21 cellular contexts compared by ENCODE assay signal in genomic region chr16:56370185-56370584, GRCh38. TPM values are rescaled to one million over a fixed set of nuclear protein-coding genes. Genes with fewer than 3 reads are reported as not detected.
DNase-seq lines count a peak whose midpoint lies in the region; TF ChIP-seq lines count a peak whose summit lies in the region.
"Had no signal": no experiment of that assay in that cellular context is flagged by ENCODE, and none has a peak within 500 bp of the region (broad histone marks: within the 10 kb centered on the region; RNA-seq: fewer than 3 reads in every experiment).

No MANE protein-coding gene starts in this region.

- peaks cover 23% of the 10 kb centered on the region; the same call in 1 of the 2 replicates for H3K36me3 ChIP-seq in GM23248 (ENCODE audit: low read depth)
- H3K36me3 ChIP-seq in sigmoid colon = peaks cover 5 to 52% (median 21%) of the 10 kb centered on the region in 4 donors
- peaks cover 24% of the 10 kb centered on the region for H3K36me3 ChIP-seq in SJCRH30
- H3K36me3 ChIP-seq: ovary had no signal

- peaks cover 16% of the 10 kb centered on the region for H3K4me1 ChIP-seq in GM23248 (ENCODE audit: insufficient read depth)
- peaks cover 0 to 42% (median 22%) of the 10 kb centered on the region in 4 donors for H3K4me1 ChIP-seq in sigmoid colon
- peaks cover 4% of the 10 kb centered on the region; the same call in 1 of the 2 replicates for H3K4me1 ChIP-seq in SJCRH30

- H3K9me2 ChIP-seq in GM23248 (ENCODE audit: insufficient read depth) = no peaks in the 10 kb centered on the region

- no peaks in the 10 kb centered on the region for H3K9me3 ChIP-seq in GM23248 (ENCODE audit: low read depth)
- no peaks in the 10 kb centered on the region for H3K9me3 ChIP-seq in sigmoid colon
- no peaks in the 10 kb centered on the region for H3K9me3 ChIP-seq in SJCRH30 (replicated peaks)
- H3K9me3 ChIP-seq: BLaER1 treated with 17β-estradiol and CSF1 and Interleukin-3, amounts not matched to agents 10 nM and 100 nM; ovary; Peyer's patch; testis had no signal

- H3K27ac ChIP-seq in GM23248 = no peak overlapping the region
- peak overlapping the region; percentile 75 for H3K27ac ChIP-seq in VCaP
- H3K27ac ChIP-seq in sigmoid colon = peak overlapping the region; percentile 27 to 72 (median 60)
- no peak overlapping the region for H3K27ac ChIP-seq in SJCRH30
- H3K27ac ChIP-seq: BLaER1 treated with 17β-estradiol and CSF1 and Interleukin-3, amounts not matched to agents 10 nM and 100 nM; coronary artery; ovary had no signal

- H3K9ac ChIP-seq in GM23248 = no peak overlapping the region
- H3K9ac ChIP-seq: BLaER1 treated with 17β-estradiol and CSF1 and Interleukin-3, amounts not matched to agents 10 nM and 100 nM had no signal

- no peak for TF ChIP-seq EP300 in sigmoid colon (IDR thresholded peaks at IDR 0.05)

- peak; percentile 34 for DNase-seq in GM23248
- DNase-seq in fibroblast of the conjunctiva (ENCODE audit: low read depth) = peak; percentile 10
- DNase-seq in sigmoid colon = no peak
- no peak for DNase-seq in effector CD8-positive, alpha-beta T cell (lab: John Stamatoyannopoulos, UW)
- DNase-seq in SJCRH30 = no peak
- DNase-seq in activated naive CD4-positive, alpha-beta T cell (lab: John Stamatoyannopoulos, UW) = no peak
- DNase-seq: activated CD4-positive, alpha-beta T cell treated with anti-CD3 and anti-CD28 coated beads for 48 hours; activated CD8-positive, alpha-beta memory T cell treated with anti-CD3 and anti-CD28 coated beads, Interleukin-2, amount 50 U/mL, for 48 hours; erythroblast; KBM-7; NCI-H1092 treated with DMSO at 0.1 percent for 48 hours; NCI-H82; Peyer's patch; stimulated activated CD4-positive, alpha-beta T cell treated with anti-CD3 and anti-CD28 coated beads, Interleukin-4, amount 100 ng/mL, for 4 hours; stimulated activated CD8-positive, alpha-beta memory T cell treated with anti-CD3 and anti-CD28 coated beads, Interleukin-4, amount 100 ng/mL, for 48 hours; testis had no signal

- peaks cover 7% of the 10 kb centered on the region; the same call in 1 of the 2 replicates for H3F3A ChIP-seq in GM23248 (ENCODE audit: insufficient read depth)

- H3K4me2 ChIP-seq in GM23248 (ENCODE audit: unreplicated experiment) = no peak overlapping the region
- H3K4me2 ChIP-seq: BLaER1 treated with 17β-estradiol and CSF1 and Interleukin-3, amounts not matched to agents 10 nM and 100 nM; smooth muscle cell had no signal

- no peak for TF ChIP-seq POLR2A in sigmoid colon (IDR thresholded peaks at IDR 0.05)

- peaks cover 53% of the 10 kb centered on the region for H3K79me2 ChIP-seq in GM23248 (ENCODE audit: insufficient read depth)

- WGBS in GM23248 (ENCODE audit: low coverage in 1 of 2, low lambda C conversion rate in 2 of 2, missing lambda C conversion rate in 2 of 2), 2 experiments = 95 to 96% methylated on average over 1 of the region's 1 CpG
- WGBS in sigmoid colon, 2 donors = 93 to 94% methylated on average over 1 of the region's 1 CpG

- no peak for TF ChIP-seq CTCF in VCaP (conservative IDR thresholded peaks at IDR 0.05)
- TF ChIP-seq CTCF in sigmoid colon (IDR thresholded peaks at IDR 0.05) = no peak

- H3K27me3 ChIP-seq in GM23248 (replicated peaks; ENCODE audit: insufficient read depth) (no peaks in the 10 kb centered on the region), sigmoid colon (no peaks in the 10 kb centered on the region), SJCRH30 (no peaks in the 10 kb centered on the region)
- H3K27me3 ChIP-seq: BLaER1 treated with 17β-estradiol and CSF1 and Interleukin-3, amounts not matched to agents 10 nM and 100 nM; ovary; Peyer's patch; testis had no signal

- intact Hi-C loops in sigmoid colon (cut with DNase I) = no loop called here

- in situ Hi-C loops in GM23248 (cut with MboI) = loop anchor here (25.0 kb wide), 1 partner anchor 883 kb away; the partner anchor contains the start of gene MMP2

- H3K4me3 ChIP-seq in GM23248 (no peak overlapping the region), sigmoid colon (no peak overlapping the region), SJCRH30 (no peak overlapping the region)
- H3K4me3 ChIP-seq: BLaER1 treated with 17β-estradiol and CSF1 and Interleukin-3, amounts not matched to agents 10 nM and 100 nM; coronary artery; ovary; Peyer's patch; smooth muscle cell; testis had no signal

- no peak overlapping the region for H2AFZ ChIP-seq in GM23248

- no peaks in the 10 kb centered on the region for H4K20me1 ChIP-seq in GM23248 (ENCODE audit: insufficient read depth)

RNA-seq across cellular contexts. Expression of gene AMFR, which starts 55.2 kb away (rescaled TPM):
- 205 and 212 TPM in 2 replicates for total RNA-seq in GM23248 (2014; rRNA removed; shearing (Covaris generic))
- polyA plus RNA-seq in GM23248 (2016; fragmentation: Nextera tagmentation; extraction: Ambion mirVana) (26.6 and 27.3 TPM in 2 replicates), sigmoid colon (10 to 100 TPM; 22.4 to 60.0 (median 24.6) TPM)
- 100 to 1,000 TPM; 111 to 201 (median 149) TPM for total RNA-seq in sigmoid colon
- total RNA-seq in SJCRH30 (2014; rRNA removed; shearing (Covaris generic)) = 140 TPM in 2 replicates

Comparison
In these comparisons a context has a peak if more than half of its experiments do, and no peak if none do; other contexts are left out.
1. DNase-seq: peak in GM23248 (single experiment) and fibroblast of the conjunctiva (single experiment); none in sigmoid colon (single experiment), effector CD8-positive, alpha-beta T cell (single experiment), SJCRH30 (0 of 2) and activated naive CD4-positive, alpha-beta T cell (0 of 4).
2. H3K27ac ChIP-seq: peak in VCaP (single experiment) and sigmoid colon (4 of 4); none in GM23248 (single experiment) and SJCRH30 (single experiment).